Comparison of ENCODE assay signal across 1 cellular context in the genomic region with DNA sequence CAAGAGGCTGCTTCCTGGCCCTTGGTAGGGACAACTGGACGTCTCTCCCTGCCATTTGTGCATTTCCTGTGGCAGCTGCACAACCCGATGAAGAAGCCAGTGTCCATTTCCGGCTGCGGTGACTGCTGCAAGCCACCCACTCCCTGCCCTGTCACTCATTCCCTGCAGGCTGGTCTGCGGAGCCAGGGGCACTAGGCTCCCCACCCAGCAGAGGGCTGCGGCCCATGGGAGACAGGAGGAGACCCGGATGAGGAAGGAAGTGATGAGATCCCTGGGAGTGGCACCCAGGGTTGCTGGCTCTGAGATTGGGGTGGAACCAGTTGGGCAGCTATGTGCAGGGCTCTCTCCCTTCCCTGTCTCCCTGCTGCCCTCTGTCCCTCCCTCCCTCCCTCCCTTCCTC.
TF ChIP-seq lines count a peak whose summit lies in the region.

No MANE protein-coding gene starts in this region.

TF ChIP-seq in IMR-90, 13 proteins besides CTCF, POLR2A, EP300 and RAD21:
- no peak for TF ChIP-seq FOS (IDR thresholded peaks at IDR 0.05; ENCODE audit: low read depth, low read length)
- TF ChIP-seq CHD1 (IDR thresholded peaks at IDR 0.05; ENCODE audit: low read depth, low read length) = no peak
- TF ChIP-seq MAFK (IDR thresholded peaks at IDR 0.05; ENCODE audit: low read depth, low read length) = no peak
- TF ChIP-seq, protein P1, sequence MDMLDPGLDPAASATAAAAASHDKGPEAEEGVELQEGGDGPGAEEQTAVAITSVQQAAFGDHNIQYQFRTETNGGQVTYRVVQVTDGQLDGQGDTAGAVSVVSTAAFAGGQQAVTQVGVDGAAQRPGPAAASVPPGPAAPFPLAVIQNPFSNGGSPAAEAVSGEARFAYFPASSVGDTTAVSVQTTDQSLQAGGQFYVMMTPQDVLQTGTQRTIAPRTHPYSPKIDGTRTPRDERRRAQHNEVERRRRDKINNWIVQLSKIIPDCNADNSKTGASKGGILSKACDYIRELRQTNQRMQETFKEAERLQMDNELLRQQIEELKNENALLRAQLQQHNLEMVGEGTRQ (IDR thresholded peaks at IDR 0.05; ENCODE audit: low read depth, low read length) = no peak
- TF ChIP-seq BHLHE40 (IDR thresholded peaks at IDR 0.05; ENCODE audit: low read depth, low read length) = no peak
- TF ChIP-seq MXI1 (IDR thresholded peaks at IDR 0.05; ENCODE audit: borderline replicate concordance, low read depth, low read length) = no peak
- no peak for TF ChIP-seq RCOR1 (IDR thresholded peaks at IDR 0.05; ENCODE audit: insufficient replicate concordance, low read length)
- TF ChIP-seq RFX5 (IDR thresholded peaks at IDR 0.05; ENCODE audit: low read depth, low read length) = no peak
- no peak for TF ChIP-seq ELK1 (IDR thresholded peaks at IDR 0.05; ENCODE audit: borderline replicate concordance, low read depth, low read length)
- no peak for TF ChIP-seq SMC3 (IDR thresholded peaks at IDR 0.05; ENCODE audit: low read depth, low read length)
- no peak for TF ChIP-seq MAZ (IDR thresholded peaks at IDR 0.05; ENCODE audit: borderline replicate concordance, low read depth, low read length)
- TF ChIP-seq NFE2L2 (IDR thresholded peaks at IDR 0.05; ENCODE audit: low read depth, low read length) = no peak
- TF ChIP-seq CEBPB (IDR thresholded peaks at IDR 0.05; ENCODE audit: low read depth, low read length) = no peak
